In genomic region chr16:4813251-4814003, GRCh38 we compare ENCODE assay signal across 16 cellular contexts. TPM values are rescaled to one million over a fixed set of nuclear protein-coding genes. Genes with fewer than 3 reads are reported as not detected.
DNase-seq lines count a peak whose midpoint lies in the region; ATAC-seq and TF ChIP-seq lines count a peak whose summit lies in the region.
"Had no signal": no experiment of that assay in that cellular context is flagged by ENCODE, and none has a peak within 500 bp of the region (broad histone marks: within the 10 kb centered on the region; RNA-seq: fewer than 3 reads in every experiment).

No MANE protein-coding gene starts in this region.

- H3K36me3 Mint-ChIP-seq in dendritic cell treated with granulocyte-macrophage colony-stimulating factor and Interleukin-4, amounts not matched to agents 40 ng/mL and 50 ng/mL, for 4 days (ENCODE audit: low read depth), result peaks cover 100% of the 10 kb centered on the region

- no peaks in the 10 kb centered on the region for H3K27me3 Mint-ChIP-seq in dendritic cell treated with granulocyte-macrophage colony-stimulating factor and Interleukin-4, amounts not matched to agents 40 ng/mL and 50 ng/mL, for 4 days
- H3K27me3 Mint-ChIP-seq: CD4-positive, alpha-beta memory T cell had no signal

- no peaks in the 10 kb centered on the region for H3K9me3 Mint-ChIP-seq in dendritic cell treated with granulocyte-macrophage colony-stimulating factor and Interleukin-4, amounts not matched to agents 40 ng/mL and 50 ng/mL, for 4 days
- H3K9me3 Mint-ChIP-seq: CD4-positive, alpha-beta memory T cell had no signal

- no peak overlapping the region for H3K4me3 Mint-ChIP-seq in dendritic cell treated with granulocyte-macrophage colony-stimulating factor and Interleukin-4, amounts not matched to agents 40 ng/mL and 50 ng/mL, for 4 days
- H3K4me3 Mint-ChIP-seq: CD4-positive, alpha-beta memory T cell had no signal

- H3K9ac ChIP-seq in skeletal muscle tissue (ENCODE audit: low read depth in 1 of 3, low read length in 3 of 3), result peak overlapping the region in 2 of 3 donors; percentile 5 to 79

- intact Hi-C loops in dendritic cell treated with granulocyte-macrophage colony-stimulating factor and Interleukin-4, amounts not matched to agents 40 ng/mL and 50 ng/mL, for 4 days (cut with micrococcal nuclease), result no loop called here
- intact Hi-C loops in esophagus muscularis mucosa (cut with DNase I) (no loop called here), right cardiac atrium (cut with DNase I) (loop anchor here in 1 of 4 donors (10.0 kb wide), 1 partner anchor 61 kb away; no protein-coding TSS in a partner anchor)

- peak overlapping the region; percentile 21 for H3K27ac Mint-ChIP-seq in dendritic cell treated with granulocyte-macrophage colony-stimulating factor and Interleukin-4, amounts not matched to agents 40 ng/mL and 50 ng/mL, for 4 days

- H3K9me3 ChIP-seq in esophagus muscularis mucosa, result no peaks in the 10 kb centered on the region
- H3K9me3 ChIP-seq in right cardiac atrium (ENCODE audit: control insufficient read depth, low read length), result no peaks in the 10 kb centered on the region
- H3K9me3 ChIP-seq in skeletal muscle tissue (ENCODE audit: control insufficient read depth in 3 of 3, low read length in 3 of 3), result no peaks in the 10 kb centered on the region
- H3K9me3 ChIP-seq: BE2C had no signal

- TF ChIP-seq EP300 in esophagus muscularis mucosa (IDR thresholded peaks at IDR 0.05), result no peak

- peak overlapping the region; percentile 84 to 87 (median 84) for H3K27ac ChIP-seq in esophagus muscularis mucosa (replicated peaks in 1 of 4)
- H3K27ac ChIP-seq in right cardiac atrium (ENCODE audit: low read length), result peak overlapping the region; percentile 81
- H3K27ac ChIP-seq in skeletal muscle tissue (ENCODE audit: low read depth, low read length), result peak overlapping the region; percentile 71

- WGBS in esophagus muscularis mucosa, result 86% methylated on average over 13 of the region's 16 CpGs
- WGBS in right cardiac atrium, result 90% methylated on average over 16 of the region's 16 CpGs

- H3K27me3 ChIP-seq in esophagus muscularis mucosa, result no peaks in the 10 kb centered on the region
- no peaks in the 10 kb centered on the region for H3K27me3 ChIP-seq in right cardiac atrium (ENCODE audit: control insufficient read depth, insufficient read depth)
- H3K27me3 ChIP-seq in skeletal muscle tissue (ENCODE audit: control insufficient read depth in 3 of 3, insufficient read depth in 3 of 3, low read length in 3 of 3), result no peaks in the 10 kb centered on the region
- H3K27me3 ChIP-seq: BE2C had no signal

- peaks cover 21 to 40% (median 28%) of the 10 kb centered on the region in 4 donors for H3K4me1 ChIP-seq in esophagus muscularis mucosa
- H3K4me1 ChIP-seq in right cardiac atrium (ENCODE audit: control insufficient read depth, insufficient read depth, low read length), result no peaks in the 10 kb centered on the region
- peaks cover 13 to 18% (median 17%) of the 10 kb centered on the region in 3 donors for H3K4me1 ChIP-seq in skeletal muscle tissue (ENCODE audit: control insufficient read depth in 3 of 3, insufficient read depth in 3 of 3, low read length in 3 of 3)
- H3K4me1 ChIP-seq: BE2C had no signal

- no peaks in the 10 kb centered on the region for H3K4me1 Mint-ChIP-seq in dendritic cell treated with granulocyte-macrophage colony-stimulating factor and Interleukin-4, amounts not matched to agents 40 ng/mL and 50 ng/mL, for 4 days (ENCODE audit: low read depth)
- H3K4me1 Mint-ChIP-seq: CD4-positive, alpha-beta memory T cell had no signal

- DNase-seq in esophagus muscularis mucosa (ENCODE audit: extremely low spot score), result no peak
- peak in 1 of 3 donors; percentile 60 for DNase-seq in right cardiac atrium
- no peak for DNase-seq in foreskin fibroblast
- no peak for DNase-seq in epidermal melanocyte (ENCODE audit: insufficient read length, low spot score)
- DNase-seq: BE2C; CD4-positive, alpha-beta memory T cell; DMS79 treated with DMSO at 0.1 percent for 48 hours; Kasumi-1; NCI-H1105 treated with DMSO at 0.1 percent for 48 hours; NCI-H187; NCI-H446; PC-3 had no signal

- peaks cover 49 to 97% (median 84%) of the 10 kb centered on the region in 4 donors for H3K36me3 ChIP-seq in esophagus muscularis mucosa
- peaks cover 41 to 54% (median 49%) of the 10 kb centered on the region in 3 donors for H3K36me3 ChIP-seq in skeletal muscle tissue (ENCODE audit: control insufficient read depth in 3 of 3, insufficient read depth in 3 of 3, low read length in 3 of 3)

- no peak overlapping the region for H3K4me3 ChIP-seq in esophagus muscularis mucosa
- H3K4me3 ChIP-seq in right cardiac atrium (ENCODE audit: low read length), result no peak overlapping the region
- H3K4me3 ChIP-seq in skeletal muscle tissue (ENCODE audit: low read length in 3 of 3), result no peak overlapping the region
- no peak overlapping the region for H3K4me3 ChIP-seq in foreskin fibroblast (ENCODE audit: low read depth in 1 of 2, low read length in 2 of 2)

- ATAC-seq in right cardiac atrium, result peak; percentile 27 to 47
- ATAC-seq in HG03159 (IDR thresholded peaks at IDR 0.05; ENCODE audit: unreplicated experiment), result no peak
- ATAC-seq: HCT116, PC-3 had no signal

- TF ChIP-seq CTCF in esophagus muscularis mucosa (IDR thresholded peaks at IDR 0.05), result no peak
- no peak for TF ChIP-seq CTCF in foreskin fibroblast (IDR thresholded peaks at IDR 0.05; ENCODE audit: low read depth, low read length)

- TF ChIP-seq POLR2A in esophagus muscularis mucosa (IDR thresholded peaks at IDR 0.05; ENCODE audit: low read depth), result no peak

RNA-seq across cellular contexts. Expression of gene ROGDI, which starts 11.0 kb away (rescaled TPM):
- total RNA-seq in esophagus muscularis mucosa (10 to 100 TPM; 43.2 to 97.2 (median 77.6) TPM), right cardiac atrium (10 to 100 TPM; 55.0 to 76.4 (median 65.3) TPM), skeletal muscle tissue (13.0 TPM)
- 86.3 TPM for polyA plus RNA-seq in right cardiac atrium

RNA-seq across cellular contexts. Expression of gene SMIM22, which starts 18.3 kb away (rescaled TPM):
- total RNA-seq in esophagus muscularis mucosa, result not detected
- not detected for total RNA-seq in right cardiac atrium
- polyA plus RNA-seq in right cardiac atrium, result not detected
- total RNA-seq in skeletal muscle tissue, result not detected
- total RNA-seq: CD4-positive, alpha-beta memory T cell; PC-3 had no signal
- polyA plus RNA-seq: CD4-positive, alpha-beta memory T cell had no signal

RNA-seq across cellular contexts. Expression of gene SEPTIN12, which starts 25.3 kb away (rescaled TPM):
- total RNA-seq in esophagus muscularis mucosa (1 to 10 TPM in 1 of 4 donors, not detected in 3; 1.7 TPM), right cardiac atrium (under 1 TPM in 1 of 4 donors, not detected in 3; 0.64 TPM), skeletal muscle tissue (not detected)
- polyA plus RNA-seq in right cardiac atrium, result not detected
- total RNA-seq: CD4-positive, alpha-beta memory T cell; PC-3 had no signal
- polyA plus RNA-seq: CD4-positive, alpha-beta memory T cell had no signal

RNA-seq across cellular contexts. Expression of gene GLYR1, which starts 33.7 kb away (rescaled TPM):
- 100 to 1,000 TPM in 2 of 4 donors, 10 to 100 TPM in 2; 81.8 to 111 (median 98.8) TPM for total RNA-seq in esophagus muscularis mucosa
- total RNA-seq in right cardiac atrium, result 10 to 100 TPM; 69.9 to 84.4 (median 81.1) TPM
- polyA plus RNA-seq in right cardiac atrium, result 56.1 TPM
- 25.1 TPM for total RNA-seq in skeletal muscle tissue

RNA-seq across cellular contexts. Expression of gene UBN1, which starts 33.9 kb away (rescaled TPM):
- 10 to 100 TPM; 21.0 to 48.2 (median 41.1) TPM for total RNA-seq in esophagus muscularis mucosa
- total RNA-seq in right cardiac atrium, result 10 to 100 TPM; 24.4 to 30.4 (median 27.4) TPM
- polyA plus RNA-seq in right cardiac atrium, result 16.5 TPM
- total RNA-seq in skeletal muscle tissue, result 11.0 TPM
